Comparison of ENCODE assay signal across 19 cellular contexts in the genomic region with DNA sequence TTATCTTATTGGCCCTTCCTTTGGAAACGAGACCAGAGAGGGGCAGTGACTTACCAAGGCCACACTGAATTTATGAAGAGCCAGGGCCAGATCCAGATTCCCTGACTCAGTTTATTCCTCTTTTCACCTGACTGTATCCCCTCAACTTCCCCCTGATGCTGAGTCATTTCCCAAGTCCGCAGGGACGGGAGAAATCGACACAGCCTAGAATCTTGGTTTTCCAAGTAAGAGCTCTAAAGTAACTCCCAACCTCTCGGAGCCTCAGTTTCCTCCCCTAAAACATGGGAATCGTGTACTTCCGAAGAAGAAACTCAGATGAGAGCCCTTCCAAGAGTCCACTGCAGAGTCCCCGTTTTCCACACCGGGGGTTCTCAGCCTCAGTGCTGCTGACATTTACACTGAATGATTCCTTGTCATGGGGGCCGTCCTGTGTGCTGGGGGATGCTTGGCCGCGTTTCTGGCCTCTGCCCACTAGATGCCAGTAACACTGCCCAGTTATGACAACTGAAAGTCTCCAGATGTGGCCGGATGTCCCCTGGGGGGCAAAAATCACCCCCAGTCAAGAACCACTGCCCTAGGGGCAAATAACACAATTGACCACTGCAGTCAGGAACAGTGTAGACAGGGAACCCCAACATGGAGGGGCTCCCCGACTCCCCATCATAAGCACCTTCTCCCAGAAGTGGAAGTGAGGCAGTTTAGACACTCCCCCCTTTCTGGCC. TPM values are rescaled to one million over a fixed set of nuclear protein-coding genes. Genes with fewer than 3 reads are reported as not detected.
A peak's percentile ranks its signal among the peaks of the same experiment; 100 is the strongest.
DNase-seq lines count a peak whose midpoint lies in the region; ATAC-seq and TF ChIP-seq lines count a peak whose summit lies in the region.
"Had no signal": no experiment of that assay in that cellular context is flagged by ENCODE, and none has a peak within 500 bp of the region (broad histone marks: within the 10 kb centered on the region; RNA-seq: fewer than 3 reads in every experiment).

No MANE protein-coding gene starts in this region.

- H3K27me3 Mint-ChIP-seq in GM23338 (ENCODE audit: insufficient read depth, low read depth, poor library complexity), result peaks cover 8% of the 10 kb centered on the region

- peaks cover 27% of the 10 kb centered on the region for H3K36me3 Mint-ChIP-seq in GM23338 (ENCODE audit: low read depth)
- H3K36me3 Mint-ChIP-seq: naive thymus-derived CD4-positive, alpha-beta T cell had no signal

- 83% methylated on average over 10 of the region's 14 CpGs for WGBS in SK-N-SH (ENCODE audit: low lambda C conversion rate)
- WGBS in GM23248 (ENCODE audit: low coverage in 1 of 2, low lambda C conversion rate in 2 of 2, missing lambda C conversion rate in 2 of 2), 2 experiments, result 84 to 89% methylated on average over 14 of the region's 14 CpGs

- no peak overlapping the region for H3K9ac ChIP-seq in SK-N-SH
- H3K9ac ChIP-seq in GM23248, result no peak overlapping the region

- TF ChIP-seq CTCF in GM23338 (conservative IDR thresholded peaks at IDR 0.05; ENCODE audit: low read depth in 2 of 2), result peak; percentile 45
- TF ChIP-seq CTCF in SK-N-SH (IDR thresholded peaks at IDR 0.05), result peak; percentile 27; the same call in 1 of the 2 replicates
- peak; percentile 16 for TF ChIP-seq CTCF in foreskin keratinocyte (conservative IDR thresholded peaks at IDR 0.05)

- no peak for TF ChIP-seq RAD21 in SK-N-SH (IDR thresholded peaks at IDR 0.05; ENCODE audit: low read length)

- H3K9me3 Mint-ChIP-seq in GM23338, result no peaks in the 10 kb centered on the region
- H3K9me3 Mint-ChIP-seq: naive thymus-derived CD4-positive, alpha-beta T cell had no signal

- no peak for DNase-seq in GM23338 (ENCODE audit: low spot score)
- DNase-seq in SK-N-SH, result peak; percentile 54
- DNase-seq in foreskin keratinocyte, result no peak
- DNase-seq in sciatic nerve (ENCODE audit: low spot score), result no peak
- DNase-seq in cerebellar nuclear complex (lab: John Stamatoyannopoulos, UW), result no peak
- DNase-seq in GM23248, result no peak
- DNase-seq in pons (ENCODE audit: low spot score), result no peak
- DNase-seq: activated effector memory CD4-positive, alpha-beta T cell treated with anti-CD3 and anti-CD28 coated beads, Interleukin-2, amount 50 U/mL, for 16 hours; central memory CD4-positive, alpha-beta T cell; DMS53; effector memory CD4-positive, alpha-beta T cell; head of caudate nucleus; mammary epithelial cell; naive thymus-derived CD4-positive, alpha-beta T cell; NCI-H2081; stimulated activated CD4-positive, alpha-beta T cell treated with anti-CD3 and anti-CD28 coated beads, Interleukin-4, amount 100 ng/mL, for 4 hours had no signal

- H3K9me2 ChIP-seq in GM23338 (ENCODE audit: insufficient read depth) (no peaks in the 10 kb centered on the region), SK-N-SH (no peaks in the 10 kb centered on the region), GM23248 (ENCODE audit: insufficient read depth) (no peaks in the 10 kb centered on the region)

- TF ChIP-seq EP300 in SK-N-SH (IDR thresholded peaks at IDR 0.05; ENCODE audit: borderline replicate concordance in 1 of 2, low read depth in 1 of 2, low read length in 1 of 2), result no peak

- CTCF ChIA-PET in SK-N-SH (lab: Yijun Ruan, JAX), result interaction anchor here (0.9 to 2.2 kb wide), 4 partner anchors 10 to 169 kb away, joined by 3 to 17 read pairs (median 4); a partner anchor contains a TSS

- in situ Hi-C loops in GM23248 (cut with MboI), result no loop called here

- H3K27ac Mint-ChIP-seq in GM23338, result peak overlapping the region; percentile 82

- H3K4me1 ChIP-seq in GM23338 (ENCODE audit: insufficient read depth), result peaks cover 14% of the 10 kb centered on the region; the same call in 1 of the 2 replicates
- no peaks in the 10 kb centered on the region; a peak in 1 of 4 replicates for H3K4me1 ChIP-seq in SK-N-SH (ENCODE audit: control insufficient read depth in 1 of 2, insufficient read depth in 2 of 2, low read depth in 1 of 2, low read length in 1 of 2)
- H3K4me1 ChIP-seq in foreskin keratinocyte, result peaks cover 13% of the 10 kb centered on the region
- no peaks in the 10 kb centered on the region for H3K4me1 ChIP-seq in GM23248 (ENCODE audit: insufficient read depth)
- H3K4me1 ChIP-seq: prostate gland had no signal

- H3K9me3 ChIP-seq in SK-N-SH, result no peaks in the 10 kb centered on the region
- H3K9me3 ChIP-seq in GM23248 (ENCODE audit: low read depth), result no peaks in the 10 kb centered on the region
- H3K9me3 ChIP-seq: prostate gland had no signal

- POLR2A ChIA-PET in SK-N-SH (lab: Yijun Ruan, JAX), result no interaction called here

- no peak overlapping the region for H3K4me3 ChIP-seq in GM23338
- no peak overlapping the region for H3K4me3 ChIP-seq in SK-N-SH (ENCODE audit: low read depth in 2 of 2, low read length in 1 of 2)
- no peak overlapping the region for H3K4me3 ChIP-seq in GM23248
- H3K4me3 ChIP-seq: prostate gland had no signal

- no peaks in the 10 kb centered on the region for H3K27me3 ChIP-seq in GM23338 (ENCODE audit: insufficient read depth)
- H3K27me3 ChIP-seq in SK-N-SH (ENCODE audit: insufficient read depth), result no peaks in the 10 kb centered on the region
- no peaks in the 10 kb centered on the region for H3K27me3 ChIP-seq in foreskin keratinocyte
- no peaks in the 10 kb centered on the region for H3K27me3 ChIP-seq in GM23248 (replicated peaks; ENCODE audit: insufficient read depth)

- H3F3A ChIP-seq in GM23338 (replicated peaks; ENCODE audit: low read depth) (0 out of 2 replicates have a peak, but pooled peaks cover 7% of the 10 kb centered on the region), SK-N-SH (replicated peaks; ENCODE audit: insufficient read depth) (no peaks in the 10 kb centered on the region), GM23248 (ENCODE audit: insufficient read depth) (no peaks in the 10 kb centered on the region)

- intact Hi-C loops in sciatic nerve (cut with DNase I), result no loop called here

- H3K4me1 Mint-ChIP-seq in GM23338, result peaks cover 35% of the 10 kb centered on the region
- H3K4me1 Mint-ChIP-seq: naive thymus-derived CD4-positive, alpha-beta T cell had no signal

- ATAC-seq in GM23338 (peak; percentile 56), foreskin keratinocyte (no peak), sciatic nerve (peak; percentile 7), HG02852 (IDR thresholded peaks at IDR 0.05; ENCODE audit: unreplicated experiment) (no peak)
- ATAC-seq: naive thymus-derived CD4-positive, alpha-beta T cell had no signal

- H2AFZ ChIP-seq in GM23338 (no peak overlapping the region), SK-N-SH (ENCODE audit: low read depth) (no peak overlapping the region), GM23248 (no peak overlapping the region)

- H4K20me1 ChIP-seq in GM23338 (replicated peaks; ENCODE audit: insufficient read depth), result peaks cover 8% of the 10 kb centered on the region
- no peaks in the 10 kb centered on the region for H4K20me1 ChIP-seq in SK-N-SH (ENCODE audit: insufficient read depth)
- no peaks in the 10 kb centered on the region for H4K20me1 ChIP-seq in GM23248 (ENCODE audit: insufficient read depth)

- H3K79me2 ChIP-seq in GM23338 (replicated peaks; ENCODE audit: insufficient read depth), result no peaks in the 10 kb centered on the region
- H3K79me2 ChIP-seq in SK-N-SH (ENCODE audit: insufficient read depth), result no peaks in the 10 kb centered on the region
- no peaks in the 10 kb centered on the region for H3K79me2 ChIP-seq in GM23248 (ENCODE audit: insufficient read depth)

- H3K4me2 ChIP-seq in GM23338, result no peak overlapping the region
- no peak overlapping the region for H3K4me2 ChIP-seq in SK-N-SH
- H3K4me2 ChIP-seq in GM23248 (ENCODE audit: unreplicated experiment), result no peak overlapping the region

- H3K27ac ChIP-seq in GM23338 (ENCODE audit: low read depth) (no peak overlapping the region), SK-N-SH (ENCODE audit: low read depth in 2 of 2, low read length in 1 of 2) (no peak overlapping the region), foreskin keratinocyte (no peak overlapping the region), GM23248 (no peak overlapping the region)
- H3K27ac ChIP-seq: C4-2B, prostate gland had no signal

- H3K36me3 ChIP-seq in GM23338 (ENCODE audit: insufficient read depth) (peaks cover 3% of the 10 kb centered on the region; the same call in 1 of the 2 replicates), SK-N-SH (replicated peaks in 1 of 2; ENCODE audit: control insufficient read depth in 1 of 2, insufficient read depth in 2 of 2, low read length in 1 of 2) (peaks cover 6 to 37% of the 10 kb centered on the region in 2 experiments), GM23248 (ENCODE audit: low read depth) (no peaks in the 10 kb centered on the region)

- H3K4me3 Mint-ChIP-seq in GM23338, result no peak overlapping the region
- H3K4me3 Mint-ChIP-seq: naive thymus-derived CD4-positive, alpha-beta T cell had no signal

RNA-seq across cellular contexts. Expression of a gene that starts 11.2 kb away (rescaled TPM):
- total RNA-seq in GM23338 (2014; rRNA removed; shearing (Covaris generic)), result 121 and 158 TPM in 2 replicates
- polyA plus RNA-seq in GM23338 (2016; fragmentation: Nextera tagmentation; extraction: Ambion mirVana), result 85.5 and 86.2 TPM in 2 replicates
- polyA plus RNA-seq in SK-N-SH (2012; rRNA removed), result 45.0 and 60.4 TPM in 2 replicates
- 29.7 and 48.7 TPM in 2 replicates for polyA plus RNA-seq in SK-N-SH (2012; cell fraction: cytosol; rRNA removed)
- polyA plus RNA-seq in SK-N-SH (2012; cell fraction: nucleus; rRNA removed), result 58.1 and 89.1 TPM in 2 replicates
- 57.5 and 62.6 TPM in 2 replicates for total RNA-seq in foreskin keratinocyte
- 82.2 TPM in 2 replicates for polyA plus RNA-seq in foreskin keratinocyte
- total RNA-seq in sciatic nerve, result 36.4 TPM
- 68.2 and 72.0 TPM in 2 replicates for total RNA-seq in GM23248 (2014; rRNA removed; shearing (Covaris generic))
- 48.5 and 50.1 TPM in 2 replicates for polyA plus RNA-seq in GM23248 (2016; fragmentation: Nextera tagmentation; extraction: Ambion mirVana)

RNA-seq across cellular contexts. Expression of a gene that starts 11.5 kb away (rescaled TPM):
- total RNA-seq in GM23338 (2014; rRNA removed; shearing (Covaris generic)), result 32.4 and 32.7 TPM in 2 replicates
- polyA plus RNA-seq in GM23338 (2016; fragmentation: Nextera tagmentation; extraction: Ambion mirVana), result 14.6 and 16.3 TPM in 2 replicates
- 47.6 and 49.4 TPM in 2 replicates for polyA plus RNA-seq in SK-N-SH (2012; rRNA removed)
- polyA plus RNA-seq in SK-N-SH (2012; cell fraction: cytosol; rRNA removed), result 23.5 and 33.3 TPM in 2 replicates
- polyA plus RNA-seq in SK-N-SH (2012; cell fraction: nucleus; rRNA removed), result 28.9 and 41.6 TPM in 2 replicates
- 18.1 and 19.7 TPM in 2 replicates for total RNA-seq in foreskin keratinocyte
- 23.2 and 26.2 TPM in 2 replicates for polyA plus RNA-seq in foreskin keratinocyte
- 20.6 TPM for total RNA-seq in sciatic nerve
- 44.5 and 46.7 TPM in 2 replicates for total RNA-seq in GM23248 (2014; rRNA removed; shearing (Covaris generic))
- 16.9 and 17.2 TPM in 2 replicates for polyA plus RNA-seq in GM23248 (2016; fragmentation: Nextera tagmentation; extraction: Ambion mirVana)

RNA-seq across cellular contexts. Expression of a gene that starts 20.8 kb away (rescaled TPM):
- 26.9 and 35.0 TPM in 2 replicates for total RNA-seq in GM23338 (2014; rRNA removed; shearing (Covaris generic))
- 21.2 and 25.1 TPM in 2 replicates for polyA plus RNA-seq in GM23338 (2016; fragmentation: Nextera tagmentation; extraction: Ambion mirVana)
- 57.8 and 68.3 TPM in 2 replicates for polyA plus RNA-seq in SK-N-SH (2012; rRNA removed)
- polyA plus RNA-seq in SK-N-SH (2012; cell fraction: cytosol; rRNA removed), result 25.4 and 36.9 TPM in 2 replicates
- 70.6 and 91.3 TPM in 2 replicates for polyA plus RNA-seq in SK-N-SH (2012; cell fraction: nucleus; rRNA removed)
- total RNA-seq in foreskin keratinocyte, result 19.6 and 24.7 TPM in 2 replicates
- 22.8 and 25.9 TPM in 2 replicates for polyA plus RNA-seq in foreskin keratinocyte
- total RNA-seq in sciatic nerve, result 17.5 TPM
- 54.8 and 59.6 TPM in 2 replicates for total RNA-seq in GM23248 (2014; rRNA removed; shearing (Covaris generic))
- polyA plus RNA-seq in GM23248 (2016; fragmentation: Nextera tagmentation; extraction: Ambion mirVana), result 41.6 and 45.7 TPM in 2 replicates

Comparison
In these comparisons a context has a peak if more than half of its experiments do, and no peak if none do; other contexts are left out.
1. ATAC-seq: peak in GM23338 (single experiment) and sciatic nerve (single experiment); none in foreskin keratinocyte (single experiment) and HG02852 (single experiment).
2. Peak in every context shown above with its lines, with median percentiles within 50 percentile points of each other: CTCF ChIP-seq.